Comparison of ENCODE assay signal across 29 cellular contexts in genomic region chr4:174406416-174406815, GRCh38.
"Had no signal": no experiment of that assay in that cellular context is flagged by ENCODE, and none has a peak within 500 bp of the region (broad histone marks: within the 10 kb centered on the region; RNA-seq: fewer than 3 reads in every experiment).

No MANE protein-coding gene starts in this region.

- ATAC-seq: activated CD4-positive, alpha-beta T cell treated with anti-CD3 and anti-CD28 coated beads for 36 hours; activated T-cell treated with anti-CD3 and anti-CD28 coated beads, Interleukin-2, amount 50 U/mL, for 72 hours; T-cell had no signal

- H3K9me3 Mint-ChIP-seq: activated CD4-positive, alpha-beta memory T cell treated with anti-CD3 and anti-CD28 coated beads, Interleukin-2, amount 10 ng/mL, durations not matched to agents 7 days and 5 days; activated naive CD4-positive, alpha-beta T cell treated with anti-CD3 and anti-CD28 coated beads, Interleukin-2, amount 10 ng/mL, durations not matched to agents 7 days and 5 days; activated naive CD8-positive, alpha-beta T cell treated with anti-CD3 and anti-CD28 coated beads for 36 hours; activated T-helper 2 cell treated with anti-CD3 and anti-CD28 coated beads, Interferon-gamma antibody, Interleukin-2, Interleukin-4, amounts not matched to agents 10 μg/mL and 5 μg/mL and 100 μg/mL, durations not matched to agents 14 hours and 24 hours and 36 hours; T-cell had no signal

- H3K27ac Mint-ChIP-seq: activated CD4-positive, alpha-beta memory T cell treated with anti-CD3 and anti-CD28 coated beads, Interleukin-2, amount 10 ng/mL, durations not matched to agents 7 days and 5 days; activated CD4-positive, alpha-beta T cell treated with anti-CD3 and anti-CD28 coated beads for 36 hours; activated naive CD4-positive, alpha-beta T cell treated with anti-CD3 and anti-CD28 coated beads, Interleukin-2, amount 10 ng/mL, durations not matched to agents 7 days and 5 days; activated naive CD8-positive, alpha-beta T cell treated with anti-CD3 and anti-CD28 coated beads for 36 hours; activated T-cell treated with anti-CD3 and anti-CD28 coated beads, Interleukin-2, amount 50 U/mL, for 72 hours; activated T-helper 2 cell treated with anti-CD3 and anti-CD28 coated beads, Interferon-gamma antibody, Interleukin-2, Interleukin-4, amounts not matched to agents 10 μg/mL and 5 μg/mL and 100 μg/mL, durations not matched to agents 14 hours and 24 hours and 36 hours; T-cell had no signal

- H3K9me3 ChIP-seq: breast epithelium, MG63, Peyer's patch had no signal

- DNase-seq: activated CD4-positive, alpha-beta memory T cell treated with anti-CD3 and anti-CD28 coated beads, Interleukin-2, amount 10 ng/mL, durations not matched to agents 7 days and 5 days; activated CD4-positive, alpha-beta T cell treated with anti-CD3 and anti-CD28 coated beads for 36 hours; activated CD4-positive, alpha-beta T cell treated with anti-CD3 and anti-CD28 coated beads, Interleukin-2, amount 50 U/mL, for 1 hour; activated CD8-positive, alpha-beta memory T cell treated with anti-CD3 and anti-CD28 coated beads, Interleukin-2, amount 50 U/mL, for 4 hours; activated gamma-delta T cell treated with Interleukin-2 at 50 U/mL for 16 hours; activated naive CD4-positive, alpha-beta T cell treated with anti-CD3 and anti-CD28 coated beads, Interleukin-2, amount 10 ng/mL, durations not matched to agents 7 days and 5 days; activated naive CD8-positive, alpha-beta T cell treated with anti-CD3 and anti-CD28 coated beads for 36 hours; activated T-cell treated with anti-CD3 and anti-CD28 coated beads, Interleukin-2, amount 50 U/mL, for 72 hours; anterior cingulate cortex; MG63; MV-4-11; NCI-H1092 treated with DMSO at 0.1 percent for 48 hours; NCI-H1417 treated with DMSO at 0.1 percent for 48 hours; NCI-H1694; NCI-H2029; NCI-H2107; NCI-H345; NCI-H510A; NCI-H69; NK-92 treated with Interleukin-12 subunit alpha and Interleukin-12 subunit beta, amount 100 ng/mL, for 24 hours; OCI-M1; Peyer's patch; SHP77 treated with DMSO at 0.1 percent for 48 hours; T-cell; T-helper 2 cell; WERI-Rb-1 had no signal

- H3K4me3 ChIP-seq: breast epithelium, MG63, Peyer's patch had no signal

- H3K4me3 Mint-ChIP-seq: activated CD4-positive, alpha-beta memory T cell treated with anti-CD3 and anti-CD28 coated beads, Interleukin-2, amount 10 ng/mL, durations not matched to agents 7 days and 5 days; activated CD4-positive, alpha-beta T cell treated with anti-CD3 and anti-CD28 coated beads for 36 hours; activated naive CD4-positive, alpha-beta T cell treated with anti-CD3 and anti-CD28 coated beads, Interleukin-2, amount 10 ng/mL, durations not matched to agents 7 days and 5 days; activated naive CD8-positive, alpha-beta T cell treated with anti-CD3 and anti-CD28 coated beads for 36 hours; activated T-cell treated with anti-CD3 and anti-CD28 coated beads, Interleukin-2, amount 50 U/mL, for 72 hours; T-cell had no signal

- H3K36me3 Mint-ChIP-seq: activated naive CD4-positive, alpha-beta T cell treated with anti-CD3 and anti-CD28 coated beads, Interleukin-2, amount 10 ng/mL, durations not matched to agents 7 days and 5 days; activated naive CD8-positive, alpha-beta T cell treated with anti-CD3 and anti-CD28 coated beads for 36 hours; T-cell had no signal

- H3K27ac ChIP-seq: breast epithelium, Peyer's patch, RWPE1, WERI-Rb-1 had no signal

- H3K4me1 ChIP-seq: breast epithelium had no signal

- H3K4me1 Mint-ChIP-seq: activated CD4-positive, alpha-beta memory T cell treated with anti-CD3 and anti-CD28 coated beads, Interleukin-2, amount 10 ng/mL, durations not matched to agents 7 days and 5 days; activated CD4-positive, alpha-beta T cell treated with anti-CD3 and anti-CD28 coated beads for 36 hours; activated naive CD4-positive, alpha-beta T cell treated with anti-CD3 and anti-CD28 coated beads, Interleukin-2, amount 10 ng/mL, durations not matched to agents 7 days and 5 days; activated naive CD8-positive, alpha-beta T cell treated with anti-CD3 and anti-CD28 coated beads for 36 hours had no signal

- H3K27me3 ChIP-seq: breast epithelium, MG63, Peyer's patch had no signal

- H3K36me3 ChIP-seq: breast epithelium, MG63, Peyer's patch, WERI-Rb-1 had no signal

- H3K27me3 Mint-ChIP-seq: activated CD4-positive, alpha-beta memory T cell treated with anti-CD3 and anti-CD28 coated beads, Interleukin-2, amount 10 ng/mL, durations not matched to agents 7 days and 5 days; activated CD4-positive, alpha-beta T cell treated with anti-CD3 and anti-CD28 coated beads for 36 hours; activated naive CD4-positive, alpha-beta T cell treated with anti-CD3 and anti-CD28 coated beads, Interleukin-2, amount 10 ng/mL, durations not matched to agents 7 days and 5 days; activated naive CD8-positive, alpha-beta T cell treated with anti-CD3 and anti-CD28 coated beads for 36 hours had no signal
